In the genomic region with DNA sequence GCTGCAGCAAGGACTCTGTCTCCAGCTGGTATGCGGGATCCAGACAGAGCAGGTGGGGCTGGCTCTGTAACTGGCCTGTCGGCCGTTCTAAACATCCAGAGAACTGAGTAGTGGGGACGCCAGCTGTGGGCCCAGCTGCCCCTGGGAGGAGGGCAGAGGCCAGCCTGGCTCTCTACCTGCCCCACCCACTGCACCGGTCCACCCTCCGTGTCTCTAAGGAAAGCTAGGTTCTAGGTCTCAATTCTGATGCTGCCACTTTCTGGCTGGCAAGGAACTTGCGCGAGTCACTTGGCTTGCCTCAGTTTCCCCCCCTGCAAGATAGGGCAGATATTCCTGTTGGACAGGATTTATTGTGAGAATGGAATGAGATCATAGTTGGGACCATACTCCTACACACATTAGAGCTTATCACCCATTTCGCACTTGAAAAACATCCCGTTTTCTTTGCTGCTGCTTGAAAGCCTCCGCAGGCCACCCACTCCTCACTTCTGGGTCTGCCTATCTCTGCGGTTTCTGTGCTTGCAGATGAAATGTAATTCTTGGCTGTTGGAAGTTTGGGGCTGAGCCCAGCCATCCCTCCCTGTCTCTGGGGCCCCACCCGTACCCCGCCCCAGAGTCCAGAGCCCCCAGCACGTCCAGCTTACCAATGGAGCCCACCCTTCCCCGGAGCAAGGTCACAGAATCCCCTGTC, we compare ENCODE assay signal across 23 cellular contexts.
DNase-seq lines count a peak whose midpoint lies in the region; ATAC-seq and TF ChIP-seq lines count a peak whose summit lies in the region.
"Had no signal": no experiment of that assay in that cellular context is flagged by ENCODE, and none has a peak within 500 bp of the region (broad histone marks: within the 10 kb centered on the region; RNA-seq: fewer than 3 reads in every experiment).

No MANE protein-coding gene starts in this region.

- no peaks in the 10 kb centered on the region for H3K9me3 Mint-ChIP-seq in CD4-positive, alpha-beta memory T cell
- H3K9me3 Mint-ChIP-seq in dendritic cell treated with granulocyte-macrophage colony-stimulating factor and Interleukin-4, amounts not matched to agents 40 ng/mL and 50 ng/mL, for 4 days = no peaks in the 10 kb centered on the region
- no peaks in the 10 kb centered on the region for H3K9me3 Mint-ChIP-seq in activated CD8-positive, alpha-beta T cell treated with anti-CD3 and anti-CD28 coated beads, Interleukin-2, amount 10 ng/mL, durations not matched to agents 7 days and 5 days (ENCODE audit: insufficient read depth)
- H3K9me3 Mint-ChIP-seq: activated CD4-positive, alpha-beta memory T cell treated with anti-CD3 and anti-CD28 coated beads, Interleukin-2, amount 10 ng/mL, durations not matched to agents 7 days and 5 days had no signal

- no peaks in the 10 kb centered on the region for H3K27me3 ChIP-seq in CD4-positive, alpha-beta memory T cell (ENCODE audit: insufficient read depth, low read length)
- H3K27me3 ChIP-seq in OCI-LY3 (ENCODE audit: low read depth, low read length) (no peaks in the 10 kb centered on the region), trophoblast cell (ENCODE audit: insufficient read depth, low read length) (no peaks in the 10 kb centered on the region), ascending aorta (no peaks in the 10 kb centered on the region)
- H3K27me3 ChIP-seq: BE2C, brain microvascular endothelial cell, tibial artery had no signal

- no peak for TF ChIP-seq CTCF in OCI-LY3 (IDR thresholded peaks at IDR 0.05; ENCODE audit: low read depth, low read length)
- no peak for TF ChIP-seq CTCF in ascending aorta (IDR thresholded peaks at IDR 0.05)

- WGBS in trophoblast cell (ENCODE audit: extremely low coverage, insufficient coverage, insufficient read length) = no CpG with 5 or more reads among the region's 16 CpGs

- H3K23ac ChIP-seq in trophoblast cell (ENCODE audit: low read length) = no peak overlapping the region

- peak overlapping the region; percentile 32 for H2AK5ac ChIP-seq in trophoblast cell (ENCODE audit: low read length)

- H2BK12ac ChIP-seq in trophoblast cell (ENCODE audit: low read length) = no peak overlapping the region

- H3K27me3 Mint-ChIP-seq in CD4-positive, alpha-beta memory T cell = no peaks in the 10 kb centered on the region
- no peaks in the 10 kb centered on the region for H3K27me3 Mint-ChIP-seq in dendritic cell treated with granulocyte-macrophage colony-stimulating factor and Interleukin-4, amounts not matched to agents 40 ng/mL and 50 ng/mL, for 4 days
- H3K27me3 Mint-ChIP-seq in activated CD8-positive, alpha-beta T cell treated with anti-CD3 and anti-CD28 coated beads, Interleukin-2, amount 10 ng/mL, durations not matched to agents 7 days and 5 days (ENCODE audit: low read depth) = no peaks in the 10 kb centered on the region
- H3K27me3 Mint-ChIP-seq: activated CD4-positive, alpha-beta memory T cell treated with anti-CD3 and anti-CD28 coated beads, Interleukin-2, amount 10 ng/mL, durations not matched to agents 7 days and 5 days had no signal

- peak overlapping the region; percentile 55 to 100 (median 78) for H3K27ac Mint-ChIP-seq in CD4-positive, alpha-beta memory T cell
- peak overlapping the region; percentile 96 for H3K27ac Mint-ChIP-seq in dendritic cell treated with granulocyte-macrophage colony-stimulating factor and Interleukin-4, amounts not matched to agents 40 ng/mL and 50 ng/mL, for 4 days
- H3K27ac Mint-ChIP-seq in activated CD8-positive, alpha-beta T cell treated with anti-CD3 and anti-CD28 coated beads, Interleukin-2, amount 10 ng/mL, durations not matched to agents 7 days and 5 days = no peak overlapping the region
- H3K27ac Mint-ChIP-seq: activated CD4-positive, alpha-beta memory T cell treated with anti-CD3 and anti-CD28 coated beads, Interleukin-2, amount 10 ng/mL, durations not matched to agents 7 days and 5 days had no signal

- H2AFZ ChIP-seq in OCI-LY3 (ENCODE audit: low read depth, low read length) (no peak overlapping the region), trophoblast cell (ENCODE audit: insufficient read depth, low read length, poor library complexity) (peak overlapping the region; percentile 10)

- POLR2A ChIA-PET in CD4-positive, alpha-beta memory T cell (lab: Charles Lee; ENCODE audit: partially characterized antibody) = interaction anchor here (4.7 to 13.5 kb wide), 3 partner anchors 7 to 13 kb away, joined by 30 to 171 read pairs (median 74); no protein-coding TSS in a partner anchor
- POLR2A ChIA-PET in activated CD8-positive, alpha-beta T cell treated with anti-CD3 and anti-CD28 coated beads, Interleukin-2, amount 10 ng/mL, durations not matched to agents 7 days and 5 days (lab: Charles Lee) = interaction anchor here (0.7 kb wide), 1 partner anchor 556 kb away, joined by 3 read pairs; no protein-coding TSS in a partner anchor

- no peak overlapping the region for H3K4me3 ChIP-seq in CD4-positive, alpha-beta memory T cell (ENCODE audit: low read length in 2 of 2)
- H3K4me3 ChIP-seq in OCI-LY3 (ENCODE audit: low read length) (no peak overlapping the region), trophoblast cell (ENCODE audit: low read depth, low read length) (no peak overlapping the region), ascending aorta (no peak overlapping the region)
- H3K4me3 ChIP-seq: mucosa of descending colon, tibial artery had no signal

- intact Hi-C loops in CD4-positive, alpha-beta memory T cell (cut with micrococcal nuclease) = no loop called here
- intact Hi-C loops in dendritic cell treated with granulocyte-macrophage colony-stimulating factor and Interleukin-4, amounts not matched to agents 40 ng/mL and 50 ng/mL, for 4 days (cut with micrococcal nuclease) = no loop called here
- intact Hi-C loops in ascending aorta (cut with DNase I) = no loop called here

- no peak overlapping the region for H3K18ac ChIP-seq in trophoblast cell (ENCODE audit: low read length)

- H3K14ac ChIP-seq in trophoblast cell (ENCODE audit: low read length) = no peak overlapping the region

- H4K12ac ChIP-seq in trophoblast cell (ENCODE audit: low read depth, low read length) = no peak overlapping the region

- peaks cover 2% of the 10 kb centered on the region for H3K79me1 ChIP-seq in trophoblast cell (ENCODE audit: low read length)

- H3K9ac ChIP-seq in OCI-LY3 (ENCODE audit: low read length) (no peak overlapping the region), trophoblast cell (ENCODE audit: low read length) (no peak overlapping the region)

- H3K27ac ChIP-seq in CD4-positive, alpha-beta memory T cell (ENCODE audit: low read depth, low read length) = no peak overlapping the region
- no peak overlapping the region for H3K27ac ChIP-seq in OCI-LY3 (ENCODE audit: low read length)
- no peak overlapping the region for H3K27ac ChIP-seq in trophoblast cell (ENCODE audit: low read depth, low read length)
- H3K27ac ChIP-seq in ascending aorta = no peak overlapping the region
- H3K27ac ChIP-seq: brain microvascular endothelial cell, tibial artery, VCaP had no signal

- peaks cover 9% of the 10 kb centered on the region for H3K36me3 ChIP-seq in CD4-positive, alpha-beta memory T cell (ENCODE audit: insufficient read depth, low read length)
- H3K36me3 ChIP-seq in OCI-LY3 (replicated peaks; ENCODE audit: low read depth, low read length) (peaks cover 49% of the 10 kb centered on the region), trophoblast cell (ENCODE audit: control insufficient read depth in 1 of 2, insufficient read depth in 2 of 2, low read length in 2 of 2) (no peaks in the 10 kb centered on the region), ascending aorta (no peaks in the 10 kb centered on the region)
- H3K36me3 ChIP-seq: BE2C, brain microvascular endothelial cell, tibial artery had no signal

- peak overlapping the region in 4 of 8 donors; percentile 17 to 52 (median 42) for H3K4me3 Mint-ChIP-seq in CD4-positive, alpha-beta memory T cell
- H3K4me3 Mint-ChIP-seq in dendritic cell treated with granulocyte-macrophage colony-stimulating factor and Interleukin-4, amounts not matched to agents 40 ng/mL and 50 ng/mL, for 4 days = no peak overlapping the region
- no peak overlapping the region for H3K4me3 Mint-ChIP-seq in activated CD8-positive, alpha-beta T cell treated with anti-CD3 and anti-CD28 coated beads, Interleukin-2, amount 10 ng/mL, durations not matched to agents 7 days and 5 days
- H3K4me3 Mint-ChIP-seq: activated CD4-positive, alpha-beta memory T cell treated with anti-CD3 and anti-CD28 coated beads, Interleukin-2, amount 10 ng/mL, durations not matched to agents 7 days and 5 days had no signal

- H3K4me2 ChIP-seq in OCI-LY3 (ENCODE audit: low read length) = peak overlapping the region; percentile 34; the same call in 1 of the 2 replicates
- no peak overlapping the region for H3K4me2 ChIP-seq in trophoblast cell (ENCODE audit: low read length)

- H3K4me1 ChIP-seq in CD4-positive, alpha-beta memory T cell (ENCODE audit: insufficient read depth, low read length) = peaks cover 99% of the 10 kb centered on the region
- H3K4me1 ChIP-seq in OCI-LY3 (ENCODE audit: low read length) = peaks cover 99% of the 10 kb centered on the region
- peaks cover 10 to 13% of the 10 kb centered on the region in 2 experiments for H3K4me1 ChIP-seq in trophoblast cell (ENCODE audit: control insufficient read depth in 1 of 2, insufficient read depth in 2 of 2, low read length in 2 of 2)
- no peaks in the 10 kb centered on the region for H3K4me1 ChIP-seq in ascending aorta
- H3K4me1 ChIP-seq: BE2C, tibial artery had no signal

- no peak overlapping the region for H3K4ac ChIP-seq in trophoblast cell (ENCODE audit: low read depth, low read length)

- peaks cover 6 to 54% of the 10 kb centered on the region in 2 donors for H3K36me3 Mint-ChIP-seq in CD4-positive, alpha-beta memory T cell
- H3K36me3 Mint-ChIP-seq in dendritic cell treated with granulocyte-macrophage colony-stimulating factor and Interleukin-4, amounts not matched to agents 40 ng/mL and 50 ng/mL, for 4 days (ENCODE audit: low read depth) = peaks cover 56% of the 10 kb centered on the region
- peaks cover 55% of the 10 kb centered on the region for H3K36me3 Mint-ChIP-seq in activated CD8-positive, alpha-beta T cell treated with anti-CD3 and anti-CD28 coated beads, Interleukin-2, amount 10 ng/mL, durations not matched to agents 7 days and 5 days (ENCODE audit: low read depth)

- H3K4me1 Mint-ChIP-seq in CD4-positive, alpha-beta memory T cell = peaks cover 66 to 100% (median 87%) of the 10 kb centered on the region in 4 donors
- peaks cover 100% of the 10 kb centered on the region for H3K4me1 Mint-ChIP-seq in dendritic cell treated with granulocyte-macrophage colony-stimulating factor and Interleukin-4, amounts not matched to agents 40 ng/mL and 50 ng/mL, for 4 days (ENCODE audit: low read depth)
- H3K4me1 Mint-ChIP-seq in activated CD8-positive, alpha-beta T cell treated with anti-CD3 and anti-CD28 coated beads, Interleukin-2, amount 10 ng/mL, durations not matched to agents 7 days and 5 days (ENCODE audit: low read depth) = peaks cover 95% of the 10 kb centered on the region

- H2BK5ac ChIP-seq in trophoblast cell (ENCODE audit: low read depth, low read length, poor library complexity) = no peak overlapping the region

- no peaks in the 10 kb centered on the region for H3K9me3 ChIP-seq in CD4-positive, alpha-beta memory T cell (ENCODE audit: control insufficient read depth in 1 of 2, low read length in 2 of 2)
- H3K9me3 ChIP-seq in OCI-LY3 (ENCODE audit: insufficient read depth, low read length) (no peaks in the 10 kb centered on the region), trophoblast cell (ENCODE audit: insufficient read depth, low read depth, low read length) (no peaks in the 10 kb centered on the region), ascending aorta (no peaks in the 10 kb centered on the region)
- H3K9me3 ChIP-seq: BE2C, mucosa of descending colon, tibial artery had no signal

- no peak overlapping the region for H4K8ac ChIP-seq in trophoblast cell (ENCODE audit: low read depth, low read length)

- CTCF ChIA-PET in CD4-positive, alpha-beta memory T cell (lab: Charles Lee; ENCODE audit: partially characterized antibody) = interaction anchor here (0.8 to 14.9 kb wide), 3 partner anchors 9 to 116 kb away, joined by 3 to 170 read pairs (median 3); no protein-coding TSS in a partner anchor
- CTCF ChIA-PET in activated CD8-positive, alpha-beta T cell treated with anti-CD3 and anti-CD28 coated beads, Interleukin-2, amount 10 ng/mL, durations not matched to agents 7 days and 5 days (lab: Charles Lee) = interaction anchor here (0.9 to 5.6 kb wide), 3 partner anchors 12 to 84 kb away, joined by 3 to 46 read pairs (median 13); no protein-coding TSS in a partner anchor

- DNase-seq in CD4-positive, alpha-beta memory T cell = peak in 1 of 5 donors; percentile 39
- no peak for DNase-seq in trophoblast cell
- no peak for DNase-seq in ascending aorta (ENCODE audit: low spot score in 2 of 2)
- no peak for DNase-seq in activated CD8-positive, alpha-beta T cell treated with anti-CD3 and anti-CD28 coated beads, Interleukin-2, amount 10 ng/mL, durations not matched to agents 7 days and 5 days
- no peak for DNase-seq in AML-193 (lab: John Stamatoyannopoulos, UW)
- DNase-seq: activated CD4-positive, alpha-beta memory T cell treated with anti-CD3 and anti-CD28 coated beads, Interleukin-2, amount 10 ng/mL, durations not matched to agents 7 days and 5 days; BE2C; brain microvascular endothelial cell; dermis blood vessel endothelial cell; erythroblast; foreskin melanocyte; H7; left colon; NCI-H1092 treated with DMSO at 0.1 percent for 48 hours; NCI-H2081; NCI-H510A; stimulated activated naive CD4-positive, alpha-beta T cell treated with Interleukin-2 at 50 U/mL for 16 hours; tibial artery had no signal

- peaks cover 99% of the 10 kb centered on the region for H3K79me2 ChIP-seq in OCI-LY3 (ENCODE audit: low read length)
- H3K79me2 ChIP-seq in trophoblast cell (ENCODE audit: control insufficient read depth, insufficient read depth, low read length, poor library complexity) = no peaks in the 10 kb centered on the region

- peaks cover 94% of the 10 kb centered on the region for H4K20me1 ChIP-seq in OCI-LY3 (ENCODE audit: insufficient read depth, low read length)

- peak overlapping the region; percentile 28 for H4K91ac ChIP-seq in trophoblast cell (ENCODE audit: low read depth, low read length)

- no peak for ATAC-seq in activated CD8-positive, alpha-beta T cell treated with anti-CD3 and anti-CD28 coated beads, Interleukin-2, amount 10 ng/mL, durations not matched to agents 7 days and 5 days
- ATAC-seq: left colon, mucosa of descending colon, right cardiac atrium had no signal

- H2BK120ac ChIP-seq in trophoblast cell (ENCODE audit: insufficient read depth, low read length, poor library complexity) = no peak overlapping the region
